ENCODE assay signal across 25 cellular contexts in genomic region chr6:45148278-45148677, GRCh38.
DNase-seq lines count a peak whose midpoint lies in the region; ATAC-seq and TF ChIP-seq lines count a peak whose summit lies in the region.
"Had no signal": no experiment of that assay in that cellular context is flagged by ENCODE, and none has a peak within 500 bp of the region (broad histone marks: within the 10 kb centered on the region; RNA-seq: fewer than 3 reads in every experiment).

No MANE protein-coding gene starts in this region.

- no peak overlapping the region for H3K4me3 ChIP-seq in IMR-90 (ENCODE audit: insufficient read depth, low read depth, low read length)
- H3K4me3 ChIP-seq in mammary epithelial cell (replicated peaks in 1 of 3; ENCODE audit: insufficient read depth in 1 of 3, low read depth in 2 of 3, low read length in 3 of 3) = no peak overlapping the region
- H3K4me3 ChIP-seq in fibroblast of villous mesenchyme (ENCODE audit: low read depth, low read length) = no peak overlapping the region
- H3K4me3 ChIP-seq: coronary artery, pancreas, stomach, tibial artery had no signal

- no peak for TF ChIP-seq RAD21 in IMR-90 (IDR thresholded peaks at IDR 0.05; ENCODE audit: low read length)

- dilution Hi-C loops in IMR-90 (cut with HindIII; ENCODE audit: low sequenced_read_pairs, unreplicated experiment) (no loop called here), mammary epithelial cell (cut with HindIII; ENCODE audit: low sequenced_read_pairs) (no loop called here)

- H3K4ac ChIP-seq in IMR-90 (ENCODE audit: low read depth, low read length) = no peak overlapping the region

- no peak overlapping the region for H2AK9ac ChIP-seq in IMR-90 (replicated peaks; ENCODE audit: low read depth, low read length, poor library complexity)

- H3K36me3 ChIP-seq in IMR-90 (ENCODE audit: control insufficient read depth, insufficient read depth, low read length) (no peaks in the 10 kb centered on the region), mammary epithelial cell (ENCODE audit: insufficient read depth, low read length) (no peaks in the 10 kb centered on the region)
- H3K36me3 ChIP-seq: pancreas, stomach, tibial artery had no signal

- H3K9ac ChIP-seq in IMR-90 (ENCODE audit: low read depth, low read length) (no peak overlapping the region), mammary epithelial cell (ENCODE audit: insufficient read depth, low read length) (no peak overlapping the region)

- H4K20me1 ChIP-seq in IMR-90 (ENCODE audit: insufficient read depth, low read length) = no peaks in the 10 kb centered on the region
- no peaks in the 10 kb centered on the region for H4K20me1 ChIP-seq in mammary epithelial cell (ENCODE audit: insufficient read depth, low read length)

- H2BK120ac ChIP-seq in IMR-90 (ENCODE audit: low read depth, low read length) = no peak overlapping the region

- intact Hi-C loops in IMR-90 (cut with micrococcal nuclease) = loop anchor here (2.0 kb wide), 2 partner anchors 19 to 73 kb away; no protein-coding TSS in a partner anchor
- intact Hi-C loops in mammary epithelial cell (cut with micrococcal nuclease) = no loop called here

- H3K27ac Mint-ChIP-seq in stimulated activated effector memory CD8-positive, alpha-beta T cell treated with anti-CD3 and anti-CD28 coated beads, Interleukin-12 subunit alpha, Interleukin-12 subunit beta, amount 100 ng/mL, for 72 hours = no peak overlapping the region
- H3K27ac Mint-ChIP-seq: activated CD4-positive, alpha-beta memory T cell treated with anti-CD3 and anti-CD28 coated beads, Interleukin-2, amount 10 ng/mL, durations not matched to agents 7 days and 5 days; activated naive CD4-positive, alpha-beta T cell treated with anti-CD3 and anti-CD28 coated beads, Interleukin-2, amount 10 ng/mL, durations not matched to agents 7 days and 5 days; immature natural killer cell had no signal

- in situ Hi-C loops in IMR-90 (cut with MboI; ENCODE audit: low sequenced_read_pairs) (no loop called here), mammary epithelial cell (cut with MboI; ENCODE audit: low sequenced_read_pairs in 2 of 2) (no loop called here)

- no peak overlapping the region for H3K4me2 ChIP-seq in IMR-90 (ENCODE audit: low read depth, low read length)
- H3K4me2 ChIP-seq in mammary epithelial cell (ENCODE audit: insufficient read depth, low read depth, low read length) = peak overlapping the region; percentile 9

- no peak overlapping the region for H2AK5ac ChIP-seq in IMR-90 (ENCODE audit: low read depth, low read length)

- POLR2A ChIA-PET in IMR-90 (lab: Charles Lee; ENCODE audit: unreplicated experiment) = no interaction called here

- H3K4me1 ChIP-seq in IMR-90 (ENCODE audit: control insufficient read depth, insufficient read depth, low read length) = no peaks in the 10 kb centered on the region
- H3K4me1 ChIP-seq in mammary epithelial cell (ENCODE audit: insufficient read depth, low read length) = peaks cover 6% of the 10 kb centered on the region
- H3K4me1 ChIP-seq: Caco-2, pancreas, stomach, tibial artery had no signal

- CTCF ChIA-PET in IMR-90 (lab: Yijun Ruan, JAX) (no interaction called here), mammary epithelial cell (lab: Charles Lee; ENCODE audit: low non-redundant PET) (no interaction called here)

- H2AFZ ChIP-seq in IMR-90 (replicated peaks; ENCODE audit: low read length, poor library complexity) (no peak overlapping the region), mammary epithelial cell (ENCODE audit: low read depth, low read length) (no peak overlapping the region)

- DNase-seq in IMR-90 = peak; percentile 2
- peak; percentile 26 for DNase-seq in mammary epithelial cell
- DNase-seq in fibroblast of villous mesenchyme (ENCODE audit: low read depth) = peak; percentile 22
- DNase-seq in stimulated activated effector memory CD8-positive, alpha-beta T cell treated with anti-CD3 and anti-CD28 coated beads, Interleukin-12 subunit alpha, Interleukin-12 subunit beta, amount 100 ng/mL, for 72 hours (ENCODE audit: low spot score in 2 of 2) = no peak
- no peak for DNase-seq in C1 segment of cervical spinal cord (lab: John Stamatoyannopoulos, UW)
- no peak for DNase-seq in cerebellar cortex (ENCODE audit: low spot score)
- DNase-seq: activated CD4-positive, alpha-beta memory T cell treated with anti-CD3 and anti-CD28 coated beads, Interleukin-2, amount 10 ng/mL, durations not matched to agents 7 days and 5 days; activated CD8-positive, alpha-beta memory T cell treated with anti-CD3 and anti-CD28 coated beads, Interleukin-2, amount 50 U/mL, for 4 hours; activated naive CD4-positive, alpha-beta T cell treated with anti-CD3 and anti-CD28 coated beads, Interleukin-2, amount 10 ng/mL, durations not matched to agents 7 days and 5 days; amniotic stem cell; Caco-2; effector CD8-positive, alpha-beta T cell; erythroblast; immature natural killer cell; NCI-H1048; NCI-H1694; NCI-H446 treated with DMSO at 0.1 percent for 48 hours; pancreas; stomach; SW 1271; tibial artery had no signal

- H3K23ac ChIP-seq in IMR-90 (ENCODE audit: low read depth, low read length) = no peak overlapping the region

- H3K27ac ChIP-seq in IMR-90 (ENCODE audit: insufficient read depth, low read length) (no peak overlapping the region), mammary epithelial cell (ENCODE audit: insufficient read depth, low read depth, low read length) (no peak overlapping the region)
- H3K27ac ChIP-seq: C4-2B, coronary artery, pancreas, stomach, tibial artery had no signal

- peaks cover 10% of the 10 kb centered on the region for H3K4me1 Mint-ChIP-seq in stimulated activated effector memory CD8-positive, alpha-beta T cell treated with anti-CD3 and anti-CD28 coated beads, Interleukin-12 subunit alpha, Interleukin-12 subunit beta, amount 100 ng/mL, for 72 hours
- H3K4me1 Mint-ChIP-seq: immature natural killer cell, neural crest cell had no signal

- H3K27me3 ChIP-seq in IMR-90 (ENCODE audit: control insufficient read depth, insufficient read depth, low read length) (no peaks in the 10 kb centered on the region), mammary epithelial cell (ENCODE audit: insufficient read depth, low read length) (no peaks in the 10 kb centered on the region)
- H3K27me3 ChIP-seq: pancreas, stomach, tibial artery had no signal

- no peaks in the 10 kb centered on the region for H3K79me1 ChIP-seq in IMR-90 (ENCODE audit: low read depth in 1 of 2, low read length in 2 of 2)

- no peaks in the 10 kb centered on the region for H3K36me3 Mint-ChIP-seq in stimulated activated effector memory CD8-positive, alpha-beta T cell treated with anti-CD3 and anti-CD28 coated beads, Interleukin-12 subunit alpha, Interleukin-12 subunit beta, amount 100 ng/mL, for 72 hours

- TF ChIP-seq POLR2A in IMR-90 (IDR thresholded peaks at IDR 0.05; ENCODE audit: low read depth, low read length) = no peak

- H3K9me3 Mint-ChIP-seq in stimulated activated effector memory CD8-positive, alpha-beta T cell treated with anti-CD3 and anti-CD28 coated beads, Interleukin-12 subunit alpha, Interleukin-12 subunit beta, amount 100 ng/mL, for 72 hours = peaks cover 14% of the 10 kb centered on the region

- no peak overlapping the region for H3K56ac ChIP-seq in IMR-90 (ENCODE audit: extremely low read depth, insufficient read depth, low read length)

- no peak overlapping the region for H2BK5ac ChIP-seq in IMR-90 (ENCODE audit: low read depth, low read length, poor library complexity, severe bottlenecking)

- peak overlapping the region; percentile 77; the same call in 1 of the 2 replicates for H3K18ac ChIP-seq in IMR-90 (ENCODE audit: low read depth, low read length)

- H2BK20ac ChIP-seq in IMR-90 (ENCODE audit: low read depth, low read length) = no peak overlapping the region

- no peak overlapping the region for H2BK15ac ChIP-seq in IMR-90 (ENCODE audit: low read depth, low read length)

- H4K8ac ChIP-seq in IMR-90 (ENCODE audit: low read depth in 2 of 2, low read length in 2 of 2) = no peak overlapping the region

- no peak overlapping the region for H3K4me3 Mint-ChIP-seq in stimulated activated effector memory CD8-positive, alpha-beta T cell treated with anti-CD3 and anti-CD28 coated beads, Interleukin-12 subunit alpha, Interleukin-12 subunit beta, amount 100 ng/mL, for 72 hours
- H3K4me3 Mint-ChIP-seq: activated CD4-positive, alpha-beta memory T cell treated with anti-CD3 and anti-CD28 coated beads, Interleukin-2, amount 10 ng/mL, durations not matched to agents 7 days and 5 days; activated naive CD4-positive, alpha-beta T cell treated with anti-CD3 and anti-CD28 coated beads, Interleukin-2, amount 10 ng/mL, durations not matched to agents 7 days and 5 days; immature natural killer cell; neural crest cell had no signal

- H3K14ac ChIP-seq in IMR-90 (replicated peaks; ENCODE audit: low read depth, low read length) = no peak overlapping the region

- no TSS peak for BruUV-seq in IMR-90 (replicated peaks; lab: Mats Ljungman, UMichigan)
- no TSS peak for BruUV-seq in mammary epithelial cell (replicated peaks; lab: Mats Ljungman, UMichigan)

- H3K9me1 ChIP-seq in IMR-90 (ENCODE audit: insufficient read depth, low read length) = no peaks in the 10 kb centered on the region

- no peak overlapping the region for H4K91ac ChIP-seq in IMR-90 (ENCODE audit: insufficient read depth, low read depth, low read length)

- peak; percentile 27 for ATAC-seq in IMR-90 (ENCODE audit: low read depth)
- ATAC-seq in stimulated activated effector memory CD8-positive, alpha-beta T cell treated with anti-CD3 and anti-CD28 coated beads, Interleukin-12 subunit alpha, Interleukin-12 subunit beta, amount 100 ng/mL, for 72 hours = no peak
- ATAC-seq in HG02938 (IDR thresholded peaks at IDR 0.05; ENCODE audit: unreplicated experiment) = no peak
- ATAC-seq: pancreas had no signal

- no peaks in the 10 kb centered on the region for H3K79me2 ChIP-seq in mammary epithelial cell (ENCODE audit: insufficient read depth, low read length)

- 60% methylated on average over 1 of the region's 1 CpG; no CpG with 5 or more reads in 1 of the 2 experiments for WGBS in IMR-90 (ENCODE audit: extremely low coverage in 2 of 2, insufficient read length in 1 of 2), 2 experiments
- WGBS in mammary epithelial cell (ENCODE audit: low coverage, missing lambda C conversion rate) = 100% methylated on average over 1 of the region's 1 CpG

- no peak overlapping the region for H4K5ac ChIP-seq in IMR-90 (ENCODE audit: low read depth, low read length)

- no peaks in the 10 kb centered on the region for H3K9me3 ChIP-seq in IMR-90 (ENCODE audit: control insufficient read depth, insufficient read depth, low read length)
- no peaks in the 10 kb centered on the region for H3K9me3 ChIP-seq in mammary epithelial cell (replicated peaks; ENCODE audit: insufficient read depth, low read length)
- H3K9me3 ChIP-seq: pancreas had no signal

- TF ChIP-seq CTCF in IMR-90 (conservative IDR thresholded peaks at IDR 0.05; ENCODE audit: low read depth, low read length) (no peak), mammary epithelial cell (conservative IDR thresholded peaks at IDR 0.05 in 1 of 2, IDR thresholded peaks at IDR 0.05 in 1 of 2; ENCODE audit: extremely low read depth in 1 of 2, insufficient read depth in 1 of 2, low read depth in 1 of 2, low read length in 2 of 2) (no peak), fibroblast of villous mesenchyme (IDR thresholded peaks at IDR 0.05; ENCODE audit: insufficient read depth, low read depth, low read length) (no peak)

TF ChIP-seq in IMR-90, 13 proteins besides CTCF, POLR2A, EP300 and RAD21 (continues in another document):
- no peak for TF ChIP-seq FOS (IDR thresholded peaks at IDR 0.05; ENCODE audit: low read depth, low read length)
- TF ChIP-seq MAZ (IDR thresholded peaks at IDR 0.05; ENCODE audit: borderline replicate concordance, low read depth, low read length) = no peak

Comparison
In these comparisons a context has a peak if more than half of its experiments do, and no peak if none do; other contexts are left out.
1. DNase-seq: peak in IMR-90 (single experiment), mammary epithelial cell (single experiment) and fibroblast of villous mesenchyme (single experiment); none in stimulated activated effector memory CD8-positive, alpha-beta T cell treated with anti-CD3 and anti-CD28 coated beads, Interleukin-12 subunit alpha, Interleukin-12 subunit beta, amount 100 ng/mL, for 72 hours (0 of 2), C1 segment of cervical spinal cord (0 of 14) and cerebellar cortex (single experiment).